In the genomic region with DNA sequence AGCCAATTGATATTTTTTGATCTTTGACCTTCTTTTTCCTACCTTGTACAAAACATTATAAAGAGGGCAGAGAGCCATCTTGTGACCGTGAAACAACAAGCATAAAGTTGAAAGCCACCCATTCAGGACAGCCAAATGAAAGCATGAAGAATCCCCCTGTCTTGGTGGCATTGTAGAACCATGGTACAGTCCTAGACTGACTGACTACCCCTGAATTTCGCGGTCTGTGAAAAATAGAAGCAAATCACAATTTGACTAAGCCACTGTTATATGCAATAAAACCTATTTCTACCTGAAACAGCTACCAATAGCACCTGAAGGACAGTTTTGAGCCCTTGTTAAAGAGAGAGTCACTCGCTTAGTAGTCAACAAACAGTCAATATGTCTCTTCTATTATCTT, we compare ENCODE assay signal across 23 cellular contexts.
A peak's percentile ranks its signal among the peaks of the same experiment; 100 is the strongest.
DNase-seq lines count a peak whose midpoint lies in the region; ATAC-seq and TF ChIP-seq lines count a peak whose summit lies in the region.
"Had no signal": no experiment of that assay in that cellular context is flagged by ENCODE, and none has a peak within 500 bp of the region (broad histone marks: within the 10 kb centered on the region; RNA-seq: fewer than 3 reads in every experiment).

No MANE protein-coding gene starts in this region.

- peaks cover 18 to 64% (median 54%) of the 10 kb centered on the region in 10 experiments for H3K4me1 ChIP-seq in BLaER1 treated with 17β-estradiol and CSF1 and Interleukin-3, amounts not matched to agents 10 nM and 100 nM
- H3K4me1 ChIP-seq in SJCRH30: no peaks in the 10 kb centered on the region
- H3K4me1 ChIP-seq in right lobe of liver: no peaks in the 10 kb centered on the region
- H3K4me1 ChIP-seq: BE2C, HAP-1 had no signal

- intact Hi-C loops in activated CD8-positive, alpha-beta T cell treated with anti-CD3 and anti-CD28 coated beads for 36 hours (cut with micrococcal nuclease): no loop called here
- intact Hi-C loops in right lobe of liver (cut with DNase I): no loop called here

- 75% methylated on average over 4 of the region's 4 CpGs for WGBS in right lobe of liver (ENCODE audit: insufficient coverage, low coverage, low lambda C conversion rate, missing lambda C conversion rate)

- TF ChIP-seq POLR2A in right lobe of liver (IDR thresholded peaks at IDR 0.05): no peak

- peak overlapping the region in 8 of 11 experiments; percentile 3 to 85 (median 77); a peak in 10 of 22 replicates for H3K4me2 ChIP-seq in BLaER1 treated with 17β-estradiol and CSF1 and Interleukin-3, amounts not matched to agents 10 nM and 100 nM
- H3K4me2 ChIP-seq: GM23338, PC-9 had no signal

- no peak overlapping the region for H3K9ac ChIP-seq in BLaER1 treated with 17β-estradiol and CSF1 and Interleukin-3, amounts not matched to agents 10 nM and 100 nM

- no peaks in the 10 kb centered on the region for H4K20me1 ChIP-seq in BLaER1 treated with 17β-estradiol and CSF1 and Interleukin-3, amounts not matched to agents 10 nM and 100 nM

- H3K27ac ChIP-seq in BLaER1 treated with 17β-estradiol and CSF1 and Interleukin-3, amounts not matched to agents 10 nM and 100 nM: peak overlapping the region in 1 of 11 experiments; percentile 83; a peak in 2 of 22 replicates
- H3K27ac ChIP-seq in SJCRH30 (peak overlapping the region; percentile 52; the same call in 1 of the 2 replicates), right lobe of liver (no peak overlapping the region)
- H3K27ac ChIP-seq: PC-9, SK-N-MC had no signal

- H3K36me3 ChIP-seq in BLaER1 treated with 17β-estradiol and CSF1 and Interleukin-3, amounts not matched to agents 10 nM and 100 nM: no peaks in the 10 kb centered on the region
- H3K36me3 ChIP-seq in SJCRH30 (no peaks in the 10 kb centered on the region), right lobe of liver (no peaks in the 10 kb centered on the region)
- H3K36me3 ChIP-seq: BE2C, HAP-1 had no signal

- no peak for TF ChIP-seq CTCF in activated CD8-positive, alpha-beta T cell treated with anti-CD3 and anti-CD28 coated beads for 36 hours (IDR thresholded peaks at IDR 0.05)
- no peak for TF ChIP-seq CTCF in right lobe of liver (IDR thresholded peaks at IDR 0.05)

- CTCF ChIA-PET in activated CD8-positive, alpha-beta T cell treated with anti-CD3 and anti-CD28 coated beads for 36 hours (lab: Charles Lee): no interaction called here
- CTCF ChIA-PET in activated CD8-positive, alpha-beta T cell treated with anti-CD3 and anti-CD28 coated beads, Interleukin-2, amount 10 ng/mL, durations not matched to agents 7 days and 5 days (lab: Charles Lee): interaction anchor here (1.4 kb wide), 1 partner anchor 11 kb away, joined by 4 read pairs; no protein-coding TSS in a partner anchor

- H3K9me3 Mint-ChIP-seq in activated CD8-positive, alpha-beta T cell treated with anti-CD3 and anti-CD28 coated beads for 36 hours: peaks cover 20% of the 10 kb centered on the region
- H3K9me3 Mint-ChIP-seq in activated CD8-positive, alpha-beta T cell treated with anti-CD3 and anti-CD28 coated beads, Interleukin-2, amount 10 ng/mL, durations not matched to agents 7 days and 5 days (ENCODE audit: insufficient read depth): no peaks in the 10 kb centered on the region
- peaks cover 11% of the 10 kb centered on the region for H3K9me3 Mint-ChIP-seq in activated naive CD8-positive, alpha-beta T cell treated with anti-CD3 and anti-CD28 coated beads, Interleukin-2, amount 50 U/mL, for 24 hours
- H3K9me3 Mint-ChIP-seq: CD8-positive, alpha-beta T cell; GM23338 had no signal

- H3K4me3 ChIP-seq in BLaER1 treated with 17β-estradiol and CSF1 and Interleukin-3, amounts not matched to agents 10 nM and 100 nM: no peak overlapping the region
- no peak overlapping the region for H3K4me3 ChIP-seq in SJCRH30
- H3K4me3 ChIP-seq in right lobe of liver: no peak overlapping the region
- H3K4me3 ChIP-seq: GM23338, HAP-1, PC-9, SK-N-MC had no signal

- H3K27me3 ChIP-seq in BLaER1 treated with 17β-estradiol and CSF1 and Interleukin-3, amounts not matched to agents 10 nM and 100 nM: peaks cover 0 to 22% (median 0%) of the 10 kb centered on the region in 11 experiments; a peak in 7 of 22 replicates
- no peaks in the 10 kb centered on the region for H3K27me3 ChIP-seq in SJCRH30
- no peaks in the 10 kb centered on the region for H3K27me3 ChIP-seq in right lobe of liver
- H3K27me3 ChIP-seq: BE2C had no signal

- no peak for ATAC-seq in activated CD8-positive, alpha-beta T cell treated with anti-CD3 and anti-CD28 coated beads for 36 hours
- no peak for ATAC-seq in activated CD8-positive, alpha-beta T cell treated with anti-CD3 and anti-CD28 coated beads, Interleukin-2, amount 10 ng/mL, durations not matched to agents 7 days and 5 days
- no peak for ATAC-seq in activated naive CD8-positive, alpha-beta T cell treated with anti-CD3 and anti-CD28 coated beads, Interleukin-2, amount 50 U/mL, for 24 hours
- no peak for ATAC-seq in right lobe of liver
- ATAC-seq: CD8-positive, alpha-beta T cell; GM23338 had no signal

- POLR2A ChIA-PET in activated CD8-positive, alpha-beta T cell treated with anti-CD3 and anti-CD28 coated beads for 36 hours (lab: Charles Lee): interaction anchor here (0.7 kb wide), 1 partner anchor 19 kb away, joined by 3 read pairs; no protein-coding TSS in a partner anchor
- POLR2A ChIA-PET in activated CD8-positive, alpha-beta T cell treated with anti-CD3 and anti-CD28 coated beads, Interleukin-2, amount 10 ng/mL, durations not matched to agents 7 days and 5 days (lab: Charles Lee): no interaction called here

- peaks cover 76% of the 10 kb centered on the region for H3K4me1 Mint-ChIP-seq in activated CD8-positive, alpha-beta T cell treated with anti-CD3 and anti-CD28 coated beads for 36 hours (ENCODE audit: low read depth)
- peaks cover 30% of the 10 kb centered on the region for H3K4me1 Mint-ChIP-seq in activated CD8-positive, alpha-beta T cell treated with anti-CD3 and anti-CD28 coated beads, Interleukin-2, amount 10 ng/mL, durations not matched to agents 7 days and 5 days (ENCODE audit: low read depth)
- H3K4me1 Mint-ChIP-seq in activated naive CD8-positive, alpha-beta T cell treated with anti-CD3 and anti-CD28 coated beads, Interleukin-2, amount 50 U/mL, for 24 hours: peaks cover 81% of the 10 kb centered on the region
- H3K4me1 Mint-ChIP-seq: GM23338 had no signal

- H3K36me3 Mint-ChIP-seq in activated CD8-positive, alpha-beta T cell treated with anti-CD3 and anti-CD28 coated beads for 36 hours (ENCODE audit: low read depth): peaks cover 45% of the 10 kb centered on the region
- no peaks in the 10 kb centered on the region for H3K36me3 Mint-ChIP-seq in activated CD8-positive, alpha-beta T cell treated with anti-CD3 and anti-CD28 coated beads, Interleukin-2, amount 10 ng/mL, durations not matched to agents 7 days and 5 days (ENCODE audit: low read depth)
- H3K36me3 Mint-ChIP-seq in activated naive CD8-positive, alpha-beta T cell treated with anti-CD3 and anti-CD28 coated beads, Interleukin-2, amount 50 U/mL, for 24 hours (ENCODE audit: low read depth): peaks cover 47% of the 10 kb centered on the region
- H3K36me3 Mint-ChIP-seq: CD8-positive, alpha-beta T cell had no signal

- no peaks in the 10 kb centered on the region for H3K27me3 Mint-ChIP-seq in activated CD8-positive, alpha-beta T cell treated with anti-CD3 and anti-CD28 coated beads for 36 hours
- H3K27me3 Mint-ChIP-seq in activated CD8-positive, alpha-beta T cell treated with anti-CD3 and anti-CD28 coated beads, Interleukin-2, amount 10 ng/mL, durations not matched to agents 7 days and 5 days (ENCODE audit: low read depth): no peaks in the 10 kb centered on the region
- H3K27me3 Mint-ChIP-seq in activated naive CD8-positive, alpha-beta T cell treated with anti-CD3 and anti-CD28 coated beads, Interleukin-2, amount 50 U/mL, for 24 hours: no peaks in the 10 kb centered on the region

- peaks cover 15 to 36% (median 30%) of the 10 kb centered on the region in 11 experiments for H3K9me3 ChIP-seq in BLaER1 treated with 17β-estradiol and CSF1 and Interleukin-3, amounts not matched to agents 10 nM and 100 nM (replicated peaks in 1 of 11)
- H3K9me3 ChIP-seq in SJCRH30 (replicated peaks) (no peaks in the 10 kb centered on the region), right lobe of liver (no peaks in the 10 kb centered on the region)
- H3K9me3 ChIP-seq: BE2C, HAP-1 had no signal

- peak overlapping the region; percentile 98 for H3K27ac Mint-ChIP-seq in activated CD8-positive, alpha-beta T cell treated with anti-CD3 and anti-CD28 coated beads for 36 hours
- H3K27ac Mint-ChIP-seq in activated CD8-positive, alpha-beta T cell treated with anti-CD3 and anti-CD28 coated beads, Interleukin-2, amount 10 ng/mL, durations not matched to agents 7 days and 5 days: no peak overlapping the region
- peak overlapping the region; percentile 98 for H3K27ac Mint-ChIP-seq in activated naive CD8-positive, alpha-beta T cell treated with anti-CD3 and anti-CD28 coated beads, Interleukin-2, amount 50 U/mL, for 24 hours
- H3K27ac Mint-ChIP-seq: GM23338 had no signal

- H3K4me3 Mint-ChIP-seq in activated CD8-positive, alpha-beta T cell treated with anti-CD3 and anti-CD28 coated beads for 36 hours: no peak overlapping the region
- no peak overlapping the region for H3K4me3 Mint-ChIP-seq in activated CD8-positive, alpha-beta T cell treated with anti-CD3 and anti-CD28 coated beads, Interleukin-2, amount 10 ng/mL, durations not matched to agents 7 days and 5 days
- H3K4me3 Mint-ChIP-seq in activated naive CD8-positive, alpha-beta T cell treated with anti-CD3 and anti-CD28 coated beads, Interleukin-2, amount 50 U/mL, for 24 hours: no peak overlapping the region
- H3K4me3 Mint-ChIP-seq: CD8-positive, alpha-beta T cell; GM23338 had no signal

- no peak for DNase-seq in activated CD8-positive, alpha-beta T cell treated with anti-CD3 and anti-CD28 coated beads for 36 hours
- DNase-seq in activated CD8-positive, alpha-beta T cell treated with anti-CD3 and anti-CD28 coated beads, Interleukin-2, amount 10 ng/mL, durations not matched to agents 7 days and 5 days: no peak
- DNase-seq in SJCRH30 (no peak), DMS114 treated with DMSO at 0.1 percent for 48 hours (lab: John Stamatoyannopoulos, UW; ENCODE audit: unreplicated experiment) (no peak), right lobe of liver (no peak)
- no peak for DNase-seq in activated naive CD8-positive, alpha-beta T cell treated with anti-CD3 and anti-CD28 coated beads, Interleukin-2, amount 50 U/mL, for 24 hours
- DNase-seq: BE2C; CD8-positive, alpha-beta T cell; DMS53; GDM1; Kasumi-1; NCI-H1694; NCI-H2081 treated with DMSO at 0.1 percent for 48 hours; NCI-H2171 treated with DMSO at 0.1 percent for 48 hours; NCI-H446 treated with DMSO at 0.1 percent for 48 hours; NCI-H748 treated with DMSO at 0.1 percent for 48 hours; PC-9; RPMI8226; SHP77 had no signal
